Comparison of ENCODE assay signal across 1 cellular context in genomic region chr20:46218656-46219055, GRCh38.
TF ChIP-seq lines count a peak whose summit lies in the region.

No MANE protein-coding gene starts in this region.

TF ChIP-seq in SK-N-SH, 30 proteins besides CTCF, POLR2A, EP300 and RAD21 (continued from another document):
- TF ChIP-seq IRF3 (IDR thresholded peaks at IDR 0.05; ENCODE audit: low read depth, low read length) (no peak), POLR2AphosphoS5 (IDR thresholded peaks at IDR 0.05; ENCODE audit: low read depth, low read length) (no peak)
